ENCODE assay signal across 1 cellular context in the genomic region with DNA sequence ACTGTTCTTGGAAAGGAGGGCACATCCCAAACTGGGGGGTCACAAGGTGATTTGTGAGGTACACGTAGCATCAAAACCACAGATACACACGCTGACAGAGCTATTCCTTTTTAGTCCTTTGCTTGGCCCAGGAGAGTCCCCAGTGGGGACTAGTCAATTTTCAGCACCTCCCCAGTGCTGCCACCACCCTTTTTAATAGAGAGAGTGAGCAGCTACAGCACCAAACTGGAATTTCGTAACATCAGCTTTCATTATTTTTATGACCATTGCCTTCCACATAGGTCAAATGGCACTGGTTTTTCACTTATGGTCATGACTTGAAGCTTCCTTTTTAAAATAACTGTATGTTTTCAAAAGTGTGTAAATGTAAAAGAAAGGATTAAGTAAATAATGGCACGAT.
TF ChIP-seq lines count a peak whose summit lies in the region.

No MANE protein-coding gene starts in this region.

TF ChIP-seq in H1, 55 proteins besides CTCF, POLR2A, EP300 and RAD21 (continued from another document):
- TF ChIP-seq, protein P1, sequence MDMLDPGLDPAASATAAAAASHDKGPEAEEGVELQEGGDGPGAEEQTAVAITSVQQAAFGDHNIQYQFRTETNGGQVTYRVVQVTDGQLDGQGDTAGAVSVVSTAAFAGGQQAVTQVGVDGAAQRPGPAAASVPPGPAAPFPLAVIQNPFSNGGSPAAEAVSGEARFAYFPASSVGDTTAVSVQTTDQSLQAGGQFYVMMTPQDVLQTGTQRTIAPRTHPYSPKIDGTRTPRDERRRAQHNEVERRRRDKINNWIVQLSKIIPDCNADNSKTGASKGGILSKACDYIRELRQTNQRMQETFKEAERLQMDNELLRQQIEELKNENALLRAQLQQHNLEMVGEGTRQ (IDR thresholded peaks at IDR 0.05; ENCODE audit: low read length), result no peak
- no peak for TF ChIP-seq ATF3 (IDR thresholded peaks at IDR 0.05; ENCODE audit: insufficient read depth, low read depth, low read length)
- TF ChIP-seq CTBP2 (IDR thresholded peaks at IDR 0.05; ENCODE audit: borderline replicate concordance, insufficient read depth, insufficient read length, low read length), result no peak
